In genomic region chr16:84738255-84739038, GRCh38 we compare ENCODE assay signal across 1 cellular context.
TF ChIP-seq lines count a peak whose summit lies in the region.

No MANE protein-coding gene starts in this region.

TF ChIP-seq in K562, 482 proteins besides CTCF, POLR2A, EP300 and RAD21 (continued from another document and continues in another):
- TF ChIP-seq, protein P1, sequence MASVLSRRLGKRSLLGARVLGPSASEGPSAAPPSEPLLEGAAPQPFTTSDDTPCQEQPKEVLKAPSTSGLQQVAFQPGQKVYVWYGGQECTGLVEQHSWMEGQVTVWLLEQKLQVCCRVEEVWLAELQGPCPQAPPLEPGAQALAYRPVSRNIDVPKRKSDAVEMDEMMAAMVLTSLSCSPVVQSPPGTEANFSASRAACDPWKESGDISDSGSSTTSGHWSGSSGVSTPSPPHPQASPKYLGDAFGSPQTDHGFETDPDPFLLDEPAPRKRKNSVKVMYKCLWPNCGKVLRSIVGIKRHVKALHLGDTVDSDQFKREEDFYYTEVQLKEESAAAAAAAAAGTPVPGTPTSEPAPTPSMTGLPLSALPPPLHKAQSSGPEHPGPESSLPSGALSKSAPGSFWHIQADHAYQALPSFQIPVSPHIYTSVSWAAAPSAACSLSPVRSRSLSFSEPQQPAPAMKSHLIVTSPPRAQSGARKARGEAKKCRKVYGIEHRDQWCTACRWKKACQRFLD (CRISPR knock-in tag; IDR thresholded peaks at IDR 0.05) = no peak
- TF ChIP-seq, protein P2, sequence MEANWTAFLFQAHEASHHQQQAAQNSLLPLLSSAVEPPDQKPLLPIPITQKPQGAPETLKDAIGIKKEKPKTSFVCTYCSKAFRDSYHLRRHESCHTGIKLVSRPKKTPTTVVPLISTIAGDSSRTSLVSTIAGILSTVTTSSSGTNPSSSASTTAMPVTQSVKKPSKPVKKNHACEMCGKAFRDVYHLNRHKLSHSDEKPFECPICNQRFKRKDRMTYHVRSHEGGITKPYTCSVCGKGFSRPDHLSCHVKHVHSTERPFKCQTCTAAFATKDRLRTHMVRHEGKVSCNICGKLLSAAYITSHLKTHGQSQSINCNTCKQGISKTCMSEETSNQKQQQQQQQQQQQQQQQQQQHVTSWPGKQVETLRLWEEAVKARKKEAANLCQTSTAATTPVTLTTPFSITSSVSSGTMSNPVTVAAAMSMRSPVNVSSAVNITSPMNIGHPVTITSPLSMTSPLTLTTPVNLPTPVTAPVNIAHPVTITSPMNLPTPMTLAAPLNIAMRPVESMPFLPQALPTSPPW (CRISPR knock-in tag; IDR thresholded peaks at IDR 0.05) = no peak
- TF ChIP-seq, protein P3, sequence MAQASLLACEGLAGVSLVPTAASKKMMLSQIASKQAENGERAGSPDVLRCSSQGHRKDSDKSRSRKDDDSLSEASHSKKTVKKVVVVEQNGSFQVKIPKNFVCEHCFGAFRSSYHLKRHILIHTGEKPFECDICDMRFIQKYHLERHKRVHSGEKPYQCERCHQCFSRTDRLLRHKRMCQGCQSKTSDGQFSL (CRISPR knock-in tag; IDR thresholded peaks at IDR 0.05) = peak; percentile 63; the same call in 1 of the 2 replicates
- TF ChIP-seq, protein P3 (tag; IDR thresholded peaks at IDR 0.05) = no peak
- peak; percentile 90 for TF ChIP-seq XRCC5 (IDR thresholded peaks at IDR 0.05; ENCODE audit: low read depth, low read length)
- TF ChIP-seq ZNF12 (CRISPR knock-in tag; IDR thresholded peaks at IDR 0.05) = no peak
- no peak for TF ChIP-seq RFX5 (IDR thresholded peaks at IDR 0.05; ENCODE audit: low read depth, low read length)
- no peak for TF ChIP-seq ZNF76 (CRISPR knock-in tag; IDR thresholded peaks at IDR 0.05; ENCODE audit: borderline replicate concordance)
- TF ChIP-seq, protein P4, sequence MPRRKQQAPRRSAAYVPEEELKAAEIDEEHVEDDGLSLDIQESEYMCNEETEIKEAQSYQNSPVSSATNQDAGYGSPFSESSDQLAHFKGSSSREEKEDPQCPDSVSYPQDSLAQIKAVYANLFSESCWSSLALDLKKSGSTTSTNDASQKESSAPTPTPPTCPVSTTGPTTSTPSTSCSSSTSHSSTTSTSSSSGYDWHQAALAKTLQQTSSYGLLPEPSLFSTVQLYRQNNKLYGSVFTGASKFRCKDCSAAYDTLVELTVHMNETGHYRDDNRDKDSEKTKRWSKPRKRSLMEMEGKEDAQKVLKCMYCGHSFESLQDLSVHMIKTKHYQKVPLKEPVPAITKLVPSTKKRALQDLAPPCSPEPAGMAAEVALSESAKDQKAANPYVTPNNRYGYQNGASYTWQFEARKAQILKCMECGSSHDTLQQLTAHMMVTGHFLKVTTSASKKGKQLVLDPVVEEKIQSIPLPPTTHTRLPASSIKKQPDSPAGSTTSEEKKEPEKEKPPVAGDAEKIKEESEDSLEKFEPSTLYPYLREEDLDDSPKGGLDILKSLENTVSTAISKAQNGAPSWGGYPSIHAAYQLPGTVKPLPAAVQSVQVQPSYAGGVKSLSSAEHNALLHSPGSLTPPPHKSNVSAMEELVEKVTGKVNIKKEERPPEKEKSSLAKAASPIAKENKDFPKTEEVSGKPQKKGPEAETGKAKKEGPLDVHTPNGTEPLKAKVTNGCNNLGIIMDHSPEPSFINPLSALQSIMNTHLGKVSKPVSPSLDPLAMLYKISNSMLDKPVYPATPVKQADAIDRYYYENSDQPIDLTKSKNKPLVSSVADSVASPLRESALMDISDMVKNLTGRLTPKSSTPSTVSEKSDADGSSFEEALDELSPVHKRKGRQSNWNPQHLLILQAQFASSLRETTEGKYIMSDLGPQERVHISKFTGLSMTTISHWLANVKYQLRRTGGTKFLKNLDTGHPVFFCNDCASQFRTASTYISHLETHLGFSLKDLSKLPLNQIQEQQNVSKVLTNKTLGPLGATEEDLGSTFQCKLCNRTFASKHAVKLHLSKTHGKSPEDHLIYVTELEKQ (CRISPR knock-in tag; IDR thresholded peaks at IDR 0.05) = no peak
- TF ChIP-seq, protein P5, sequence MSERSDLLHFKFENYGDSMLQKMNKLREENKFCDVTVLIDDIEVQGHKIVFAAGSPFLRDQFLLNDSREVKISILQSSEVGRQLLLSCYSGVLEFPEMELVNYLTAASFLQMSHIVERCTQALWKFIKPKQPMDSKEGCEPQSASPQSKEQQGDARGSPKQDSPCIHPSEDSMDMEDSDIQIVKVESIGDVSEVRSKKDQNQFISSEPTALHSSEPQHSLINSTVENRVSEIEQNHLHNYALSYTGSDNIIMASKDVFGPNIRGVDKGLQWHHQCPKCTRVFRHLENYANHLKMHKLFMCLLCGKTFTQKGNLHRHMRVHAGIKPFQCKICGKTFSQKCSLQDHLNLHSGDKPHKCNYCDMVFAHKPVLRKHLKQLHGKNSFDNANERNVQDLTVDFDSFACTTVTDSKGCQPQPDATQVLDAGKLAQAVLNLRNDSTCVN (CRISPR knock-in tag; IDR thresholded peaks at IDR 0.05) = no peak
- TF ChIP-seq ZNF431 (CRISPR knock-in tag; IDR thresholded peaks at IDR 0.05) = peak; percentile 48; the same call in 1 of the 2 replicates
- TF ChIP-seq FOS (IDR thresholded peaks at IDR 0.05; ENCODE audit: extremely low read depth, insufficient read length) = no peak
- TF ChIP-seq JUN (IDR thresholded peaks at IDR 0.05; ENCODE audit: borderline replicate concordance, low read depth, low read length) = no peak
- TF ChIP-seq JUN (CRISPR knock-in tag; IDR thresholded peaks at IDR 0.05; ENCODE audit: borderline replicate concordance) = no peak
- no peak; the same call in 1 of the 2 replicates for TF ChIP-seq SUPT5H (IDR thresholded peaks at IDR 0.05)
- no peak for TF ChIP-seq CBFA2T3 (IDR thresholded peaks at IDR 0.05)
- TF ChIP-seq ETV1 (tag; conservative IDR thresholded peaks at IDR 0.05; ENCODE audit: low read depth) = no peak
- TF ChIP-seq, protein P6, sequence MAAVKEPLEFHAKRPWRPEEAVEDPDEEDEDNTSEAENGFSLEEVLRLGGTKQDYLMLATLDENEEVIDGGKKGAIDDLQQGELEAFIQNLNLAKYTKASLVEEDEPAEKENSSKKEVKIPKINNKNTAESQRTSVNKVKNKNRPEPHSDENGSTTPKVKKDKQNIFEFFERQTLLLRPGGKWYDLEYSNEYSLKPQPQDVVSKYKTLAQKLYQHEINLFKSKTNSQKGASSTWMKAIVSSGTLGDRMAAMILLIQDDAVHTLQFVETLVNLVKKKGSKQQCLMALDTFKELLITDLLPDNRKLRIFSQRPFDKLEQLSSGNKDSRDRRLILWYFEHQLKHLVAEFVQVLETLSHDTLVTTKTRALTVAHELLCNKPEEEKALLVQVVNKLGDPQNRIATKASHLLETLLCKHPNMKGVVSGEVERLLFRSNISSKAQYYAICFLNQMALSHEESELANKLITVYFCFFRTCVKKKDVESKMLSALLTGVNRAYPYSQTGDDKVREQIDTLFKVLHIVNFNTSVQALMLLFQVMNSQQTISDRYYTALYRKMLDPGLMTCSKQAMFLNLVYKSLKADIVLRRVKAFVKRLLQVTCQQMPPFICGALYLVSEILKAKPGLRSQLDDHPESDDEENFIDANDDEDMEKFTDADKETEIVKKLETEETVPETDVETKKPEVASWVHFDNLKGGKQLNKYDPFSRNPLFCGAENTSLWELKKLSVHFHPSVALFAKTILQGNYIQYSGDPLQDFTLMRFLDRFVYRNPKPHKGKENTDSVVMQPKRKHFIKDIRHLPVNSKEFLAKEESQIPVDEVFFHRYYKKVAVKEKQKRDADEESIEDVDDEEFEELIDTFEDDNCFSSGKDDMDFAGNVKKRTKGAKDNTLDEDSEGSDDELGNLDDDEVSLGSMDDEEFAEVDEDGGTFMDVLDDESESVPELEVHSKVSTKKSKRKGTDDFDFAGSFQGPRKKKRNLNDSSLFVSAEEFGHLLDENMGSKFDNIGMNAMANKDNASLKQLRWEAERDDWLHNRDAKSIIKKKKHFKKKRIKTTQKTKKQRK (IDR thresholded peaks at IDR 0.05; ENCODE audit: borderline replicate concordance, low read depth, low read length) = no peak
- TF ChIP-seq CBX3 (IDR thresholded peaks at IDR 0.05; ENCODE audit: borderline replicate concordance in 1 of 2, low read length in 2 of 2) = peak in 1 of 2 experiments; percentile 46; a peak in 1 of 3 replicates
- TF ChIP-seq FOXM1 (IDR thresholded peaks at IDR 0.05; ENCODE audit: low read depth) = no peak
- TF ChIP-seq FOXM1 (CRISPR knock-in tag; IDR thresholded peaks at IDR 0.05; ENCODE audit: low read depth) = no peak
- TF ChIP-seq MYC (IDR thresholded peaks at IDR 0.05; ENCODE audit: low read depth, low read length) = 0 out of 2 replicates have a peak, but pooled peaks have one; percentile 33
- no peak for TF ChIP-seq MYC (CRISPR knock-in tag; IDR thresholded peaks at IDR 0.05; ENCODE audit: borderline replicate concordance, low read depth)
- TF ChIP-seq NCOA6 (IDR thresholded peaks at IDR 0.05) = no peak
- TF ChIP-seq MED1 (CRISPR knock-in tag; IDR thresholded peaks at IDR 0.05; ENCODE audit: borderline replicate concordance) = no peak
- no peak for TF ChIP-seq NCOR1 (IDR thresholded peaks at IDR 0.05)
- no peak for TF ChIP-seq TFAM (CRISPR knock-in tag; conservative IDR thresholded peaks at IDR 0.05)
- TF ChIP-seq, protein P7, sequence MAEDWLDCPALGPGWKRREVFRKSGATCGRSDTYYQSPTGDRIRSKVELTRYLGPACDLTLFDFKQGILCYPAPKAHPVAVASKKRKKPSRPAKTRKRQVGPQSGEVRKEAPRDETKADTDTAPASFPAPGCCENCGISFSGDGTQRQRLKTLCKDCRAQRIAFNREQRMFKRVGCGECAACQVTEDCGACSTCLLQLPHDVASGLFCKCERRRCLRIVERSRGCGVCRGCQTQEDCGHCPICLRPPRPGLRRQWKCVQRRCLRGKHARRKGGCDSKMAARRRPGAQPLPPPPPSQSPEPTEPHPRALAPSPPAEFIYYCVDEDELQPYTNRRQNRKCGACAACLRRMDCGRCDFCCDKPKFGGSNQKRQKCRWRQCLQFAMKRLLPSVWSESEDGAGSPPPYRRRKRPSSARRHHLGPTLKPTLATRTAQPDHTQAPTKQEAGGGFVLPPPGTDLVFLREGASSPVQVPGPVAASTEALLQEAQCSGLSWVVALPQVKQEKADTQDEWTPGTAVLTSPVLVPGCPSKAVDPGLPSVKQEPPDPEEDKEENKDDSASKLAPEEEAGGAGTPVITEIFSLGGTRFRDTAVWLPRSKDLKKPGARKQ (CRISPR knock-in tag; IDR thresholded peaks at IDR 0.05) = no peak
- TF ChIP-seq SMARCE1 (IDR thresholded peaks at IDR 0.05) = no peak
- TF ChIP-seq, protein P8, sequence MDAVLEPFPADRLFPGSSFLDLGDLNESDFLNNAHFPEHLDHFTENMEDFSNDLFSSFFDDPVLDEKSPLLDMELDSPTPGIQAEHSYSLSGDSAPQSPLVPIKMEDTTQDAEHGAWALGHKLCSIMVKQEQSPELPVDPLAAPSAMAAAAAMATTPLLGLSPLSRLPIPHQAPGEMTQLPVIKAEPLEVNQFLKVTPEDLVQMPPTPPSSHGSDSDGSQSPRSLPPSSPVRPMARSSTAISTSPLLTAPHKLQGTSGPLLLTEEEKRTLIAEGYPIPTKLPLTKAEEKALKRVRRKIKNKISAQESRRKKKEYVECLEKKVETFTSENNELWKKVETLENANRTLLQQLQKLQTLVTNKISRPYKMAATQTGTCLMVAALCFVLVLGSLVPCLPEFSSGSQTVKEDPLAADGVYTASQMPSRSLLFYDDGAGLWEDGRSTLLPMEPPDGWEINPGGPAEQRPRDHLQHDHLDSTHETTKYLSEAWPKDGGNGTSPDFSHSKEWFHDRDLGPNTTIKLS (IDR thresholded peaks at IDR 0.05; ENCODE audit: borderline replicate concordance, low read depth) = 0 out of 2 replicates have a peak, but pooled peaks have one; percentile 25
- no peak for TF ChIP-seq RERE (CRISPR knock-in tag; IDR thresholded peaks at IDR 0.05; ENCODE audit: borderline replicate concordance)
- no peak for TF ChIP-seq HDAC8 (tag; IDR thresholded peaks at IDR 0.05)
- no peak for TF ChIP-seq CHD4 (IDR thresholded peaks at IDR 0.05; ENCODE audit: insufficient read depth, insufficient replicate concordance, low read depth, low read length, poor library complexity, severe bottlenecking)
- TF ChIP-seq, protein P9, sequence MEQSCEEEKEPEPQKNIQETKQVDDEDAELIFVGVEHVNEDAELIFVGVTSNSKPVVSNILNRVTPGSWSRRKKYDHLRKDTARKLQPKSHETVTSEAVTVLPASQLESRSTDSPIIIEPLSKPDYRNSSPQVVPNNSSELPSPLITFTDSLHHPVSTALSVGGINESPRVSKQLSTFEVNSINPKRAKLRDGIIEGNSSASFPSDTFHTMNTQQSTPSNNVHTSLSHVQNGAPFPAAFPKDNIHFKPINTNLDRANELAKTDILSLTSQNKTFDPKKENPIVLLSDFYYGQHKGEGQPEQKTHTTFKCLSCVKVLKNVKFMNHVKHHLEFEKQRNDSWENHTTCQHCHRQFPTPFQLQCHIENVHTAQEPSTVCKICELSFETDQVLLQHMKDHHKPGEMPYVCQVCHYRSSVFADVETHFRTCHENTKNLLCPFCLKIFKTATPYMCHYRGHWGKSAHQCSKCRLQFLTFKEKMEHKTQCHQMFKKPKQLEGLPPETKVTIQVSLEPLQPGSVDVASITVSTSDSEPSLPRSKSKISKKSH (CRISPR knock-in tag; IDR thresholded peaks at IDR 0.05) = no peak
- TF ChIP-seq FOSL1 (tag; conservative IDR thresholded peaks at IDR 0.05) = 0 out of 2 replicates have a peak, but pooled peaks have one; percentile 12
- no peak for TF ChIP-seq ZNF644 (tag; IDR thresholded peaks at IDR 0.05; ENCODE audit: low read depth)
